In the genomic region with DNA sequence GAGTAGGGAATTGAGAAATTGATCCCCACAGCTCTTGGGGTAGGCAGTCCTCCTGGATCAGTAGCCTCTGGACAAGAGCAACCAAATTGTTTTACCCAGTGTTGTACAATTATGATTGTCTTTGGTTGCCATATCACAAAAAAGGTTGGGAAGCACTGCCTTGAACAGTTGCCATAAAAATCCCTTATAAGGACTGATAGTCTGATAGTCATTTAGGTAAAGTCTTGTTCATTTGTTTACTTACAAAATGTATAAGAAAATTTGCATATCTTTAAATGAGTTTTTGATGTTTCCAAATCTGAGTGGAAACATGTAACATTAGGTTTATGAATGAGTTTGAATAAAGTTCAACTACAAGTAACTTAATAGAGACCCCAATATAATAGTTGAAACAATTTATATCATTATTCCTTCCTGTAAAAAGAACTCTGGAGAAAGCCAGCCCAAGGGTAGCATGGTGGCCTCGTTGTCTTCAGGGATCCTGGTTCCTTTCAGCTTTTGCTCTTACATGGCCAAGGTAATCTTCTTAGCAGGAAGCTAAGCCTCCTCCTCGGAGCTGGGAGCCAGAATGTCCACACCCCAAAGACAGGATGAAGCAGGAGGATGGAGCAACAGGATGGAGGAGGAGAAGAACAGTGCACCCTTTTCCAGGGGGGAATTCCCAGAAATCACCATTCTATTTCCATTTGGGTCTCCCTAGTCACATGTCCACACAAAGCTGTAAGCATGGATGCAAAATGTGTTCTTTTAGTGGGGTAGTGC, we compare ENCODE assay signal across 2 cellular contexts.
TF ChIP-seq lines count a peak whose summit lies in the region.

No MANE protein-coding gene starts in this region.

TF ChIP-seq in GM12891, 5 proteins besides CTCF, POLR2A, EP300 and RAD21:
- no peak for TF ChIP-seq POLR2AphosphoS5 (IDR thresholded peaks at IDR 0.05; ENCODE audit: low read depth, low read length)
- no peak for TF ChIP-seq TAF1 (IDR thresholded peaks at IDR 0.05; ENCODE audit: low read depth, low read length)
- TF ChIP-seq SPI1 (IDR thresholded peaks at IDR 0.05; ENCODE audit: low read depth, low read length) = no peak
- no peak for TF ChIP-seq PAX5 (IDR thresholded peaks at IDR 0.05; ENCODE audit: insufficient read depth, low read length, severe bottlenecking)
- no peak for TF ChIP-seq POU2F2 (IDR thresholded peaks at IDR 0.05; ENCODE audit: low read depth, low read length)

TF ChIP-seq in GM12878, 131 proteins besides CTCF, POLR2A, EP300 and RAD21:
- TF ChIP-seq CHD2 (IDR thresholded peaks at IDR 0.05; ENCODE audit: borderline replicate concordance, low read depth, low read length) (no peak), WRNIP1 (IDR thresholded peaks at IDR 0.05; ENCODE audit: borderline replicate concordance, low read depth, low read length) (no peak), TCF12 (IDR thresholded peaks at IDR 0.05; ENCODE audit: low read depth, low read length) (no peak), RBBP5 (conservative IDR thresholded peaks at IDR 0.05) (no peak), RCOR1 (conservative IDR thresholded peaks at IDR 0.05; ENCODE audit: low read depth, low read length) (no peak), POLR2AphosphoS5 (IDR thresholded peaks at IDR 0.05; ENCODE audit: low read length) (no peak), JUNB (IDR thresholded peaks at IDR 0.05) (peak; percentile 41)
